Comparison of ENCODE assay signal across 8 cellular contexts in genomic region chr10:77898323-77899079, GRCh38. TPM values are rescaled to one million over a fixed set of nuclear protein-coding genes. Genes with fewer than 3 reads are reported as not detected.
DNase-seq lines count a peak whose midpoint lies in the region; ATAC-seq, FAIRE-seq and TF ChIP-seq lines count a peak whose summit lies in the region.

No MANE protein-coding gene starts in this region.

- WGBS in GM12878 (ENCODE audit: insufficient coverage, insufficient replicate concordance, low lambda C conversion rate, missing lambda C conversion rate): 54% methylated on average over 19 of the region's 19 CpGs

- H3K9me3 ChIP-seq in GM12878 (replicated peaks; ENCODE audit: control insufficient read depth, insufficient read depth, low read length) (no peaks in the 10 kb centered on the region), mucosa of descending colon (no peaks in the 10 kb centered on the region)
- no peaks in the 10 kb centered on the region for H3K9me3 ChIP-seq in CD8-positive, alpha-beta memory T cell (ENCODE audit: low read length)

- H3K27me3 ChIP-seq in GM12878 (replicated peaks in 1 of 2; ENCODE audit: control insufficient read depth in 2 of 2, insufficient read depth in 2 of 2, low read length in 1 of 2): no peaks in the 10 kb centered on the region
- H3K27me3 ChIP-seq in CD8-positive, alpha-beta memory T cell (ENCODE audit: insufficient read depth, low read length, poor library complexity, severe bottlenecking): no peaks in the 10 kb centered on the region

- RAD21 ChIA-PET in GM12878 (lab: Charles Lee; ENCODE audit: unreplicated experiment): no interaction called here

- BruUV-seq in GM12878 (replicated peaks; lab: Mats Ljungman, UMichigan): no TSS peak

- no peaks in the 10 kb centered on the region for H3K9me3 Mint-ChIP-seq in CD8-positive, alpha-beta memory T cell

- H3K4me3 ChIP-seq in GM12878: no peak overlapping the region
- no peak overlapping the region for H3K4me3 ChIP-seq in mucosa of descending colon
- H3K4me3 ChIP-seq in CD8-positive, alpha-beta memory T cell (ENCODE audit: low read length): no peak overlapping the region

- SMC1A ChIA-PET in GM12878 (lab: Charles Lee; ENCODE audit: uncharacterized antibody, unreplicated experiment): interaction anchor here (0.8 kb wide), 1 partner anchor 40 kb away, joined by 3 read pairs; no protein-coding TSS in a partner anchor

- no peak overlapping the region; the same call in 1 of the 2 replicates for H2AFZ ChIP-seq in GM12878 (ENCODE audit: control insufficient read depth, low read depth, low read length)

- H4K20me1 ChIP-seq in GM12878 (ENCODE audit: control insufficient read depth, insufficient read depth): no peaks in the 10 kb centered on the region

- no peak for TF ChIP-seq POLR2A in GM12878 (IDR thresholded peaks at IDR 0.05; ENCODE audit: low read depth, low read length)

- TF ChIP-seq CTCF in GM12878 (IDR thresholded peaks at IDR 0.05 in 2 of 3, conservative IDR thresholded peaks at IDR 0.05 in 1 of 3; ENCODE audit: control insufficient read depth in 2 of 3, extremely low read depth in 1 of 3, insufficient read depth in 1 of 3, low read depth in 3 of 3, low read length in 3 of 3) (no peak), mucosa of descending colon (IDR thresholded peaks at IDR 0.05) (no peak)

- CTCF ChIA-PET in GM12878 (lab: Yijun Ruan, JAX): no interaction called here
- CTCF ChIA-PET in CD8-positive, alpha-beta memory T cell (lab: Charles Lee): no interaction called here

- peaks cover 0 to 14% of the 10 kb centered on the region in 2 donors for H3K27me3 Mint-ChIP-seq in CD8-positive, alpha-beta memory T cell

- peak overlapping the region in 1 of 8 donors; percentile 94 for H3K27ac Mint-ChIP-seq in CD8-positive, alpha-beta memory T cell

- peaks cover 0 to 5% (median 4%) of the 10 kb centered on the region in 3 donors for H3K4me1 Mint-ChIP-seq in CD8-positive, alpha-beta memory T cell

- no peak overlapping the region for H3K27ac ChIP-seq in GM12878 (ENCODE audit: control insufficient read depth, insufficient read depth)
- H3K27ac ChIP-seq in CD8-positive, alpha-beta memory T cell (ENCODE audit: low read depth, low read length): no peak overlapping the region

- no peak overlapping the region for H3K4me3 Mint-ChIP-seq in CD8-positive, alpha-beta memory T cell

- TF ChIP-seq RAD21 in GM12878 (IDR thresholded peaks at IDR 0.05; ENCODE audit: insufficient read depth, low read depth, low read length): no peak

- intact Hi-C loops in GM12878 (cut with micrococcal nuclease; ENCODE audit: unreplicated experiment) (no loop called here), mucosa of descending colon (cut with DNase I, micrococcal nuclease) (no loop called here)

- ATAC-seq in GM12878 (peak; percentile 28; the same call in 1 of the 3 replicates), mucosa of descending colon (peak; percentile 59), GM18519 (IDR thresholded peaks at IDR 0.05; ENCODE audit: low FRiP score, unreplicated experiment) (no peak)

- POLR2A ChIA-PET in GM12878 (lab: Charles Lee): no interaction called here
- POLR2A ChIA-PET in CD8-positive, alpha-beta memory T cell (lab: Charles Lee): no interaction called here

- H3K9ac ChIP-seq in GM12878 (ENCODE audit: control insufficient read depth, insufficient read depth, low read length): no peak overlapping the region

- H3K36me3 Mint-ChIP-seq in CD8-positive, alpha-beta memory T cell: no peaks in the 10 kb centered on the region

- in situ Hi-C loops in GM12878 (cut with MboI): no loop called here

- H3K36me3 ChIP-seq in GM12878 (ENCODE audit: control insufficient read depth in 2 of 2, insufficient read depth in 2 of 2, low read length in 1 of 2) (no peaks in the 10 kb centered on the region), mucosa of descending colon (ENCODE audit: low read depth) (no peaks in the 10 kb centered on the region)
- no peaks in the 10 kb centered on the region for H3K36me3 ChIP-seq in CD8-positive, alpha-beta memory T cell (ENCODE audit: insufficient read depth, low read length)

- TF ChIP-seq EP300 in GM12878 (IDR thresholded peaks at IDR 0.05; ENCODE audit: borderline replicate concordance in 1 of 2, control insufficient read depth in 1 of 2, low read depth in 2 of 2, low read length in 2 of 2): no peak

- H3K79me2 ChIP-seq in GM12878 (ENCODE audit: control insufficient read depth, insufficient read depth, low read length): no peaks in the 10 kb centered on the region

- peak; percentile 47 for DNase-seq in D341Med (ENCODE audit: low spot score)
- DNase-seq in MV-4-11 (lab: John Stamatoyannopoulos, UW): peak; percentile 24
- no peak for DNase-seq in GM12878 (ENCODE audit: low read depth, low spot score)
- DNase-seq in mucosa of descending colon: peak in 1 of 3 donors; percentile 55
- DNase-seq in Ammon's horn (ENCODE audit: low spot score): no peak
- DNase-seq in NK-92 (lab: John Stamatoyannopoulos, UW; ENCODE audit: unreplicated experiment): no peak
- DNase-seq in CD8-positive, alpha-beta memory T cell: no peak

- FAIRE-seq in GM12878 (lab: Jason Lieb, UNC): no peak

- no peak overlapping the region for H3K4me2 ChIP-seq in GM12878 (ENCODE audit: control insufficient read depth, insufficient read depth)

- H3K4me1 ChIP-seq in GM12878 (ENCODE audit: control insufficient read depth, insufficient read depth, low read length) (peaks cover 10% of the 10 kb centered on the region), mucosa of descending colon (ENCODE audit: low read depth) (peaks cover 35% of the 10 kb centered on the region)
- no peaks in the 10 kb centered on the region for H3K4me1 ChIP-seq in CD8-positive, alpha-beta memory T cell (ENCODE audit: insufficient read depth, low read length)

TF ChIP-seq in GM12878, 131 proteins besides CTCF, POLR2A, EP300 and RAD21:
- TF ChIP-seq, protein P1, sequence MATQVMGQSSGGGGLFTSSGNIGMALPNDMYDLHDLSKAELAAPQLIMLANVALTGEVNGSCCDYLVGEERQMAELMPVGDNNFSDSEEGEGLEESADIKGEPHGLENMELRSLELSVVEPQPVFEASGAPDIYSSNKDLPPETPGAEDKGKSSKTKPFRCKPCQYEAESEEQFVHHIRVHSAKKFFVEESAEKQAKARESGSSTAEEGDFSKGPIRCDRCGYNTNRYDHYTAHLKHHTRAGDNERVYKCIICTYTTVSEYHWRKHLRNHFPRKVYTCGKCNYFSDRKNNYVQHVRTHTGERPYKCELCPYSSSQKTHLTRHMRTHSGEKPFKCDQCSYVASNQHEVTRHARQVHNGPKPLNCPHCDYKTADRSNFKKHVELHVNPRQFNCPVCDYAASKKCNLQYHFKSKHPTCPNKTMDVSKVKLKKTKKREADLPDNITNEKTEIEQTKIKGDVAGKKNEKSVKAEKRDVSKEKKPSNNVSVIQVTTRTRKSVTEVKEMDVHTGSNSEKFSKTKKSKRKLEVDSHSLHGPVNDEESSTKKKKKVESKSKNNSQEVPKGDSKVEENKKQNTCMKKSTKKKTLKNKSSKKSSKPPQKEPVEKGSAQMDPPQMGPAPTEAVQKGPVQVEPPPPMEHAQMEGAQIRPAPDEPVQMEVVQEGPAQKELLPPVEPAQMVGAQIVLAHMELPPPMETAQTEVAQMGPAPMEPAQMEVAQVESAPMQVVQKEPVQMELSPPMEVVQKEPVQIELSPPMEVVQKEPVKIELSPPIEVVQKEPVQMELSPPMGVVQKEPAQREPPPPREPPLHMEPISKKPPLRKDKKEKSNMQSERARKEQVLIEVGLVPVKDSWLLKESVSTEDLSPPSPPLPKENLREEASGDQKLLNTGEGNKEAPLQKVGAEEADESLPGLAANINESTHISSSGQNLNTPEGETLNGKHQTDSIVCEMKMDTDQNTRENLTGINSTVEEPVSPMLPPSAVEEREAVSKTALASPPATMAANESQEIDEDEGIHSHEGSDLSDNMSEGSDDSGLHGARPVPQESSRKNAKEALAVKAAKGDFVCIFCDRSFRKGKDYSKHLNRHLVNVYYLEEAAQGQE (IDR thresholded peaks at IDR 0.05; ENCODE audit: low read depth, low read length): no peak
- TF ChIP-seq RAD51 (IDR thresholded peaks at IDR 0.05) (no peak), RCOR1 (conservative IDR thresholded peaks at IDR 0.05; ENCODE audit: low read depth, low read length) (no peak)
TF ChIP-seq in GM12878: peak in this region for 0.

RNA-seq across cellular contexts. Expression of gene DLG5, which starts 28.1 kb away (rescaled TPM):
- 13.3 and 16.7 TPM in 2 replicates for total RNA-seq in GM12878 (2013; cell fraction: nucleolus; rRNA removed)
- total RNA-seq in GM12878 (2014; rRNA removed): 2.4 and 2.8 TPM in 2 replicates
- 2.3 and 2.7 TPM in 2 replicates for total RNA-seq in GM12878 (2014; rRNA removed; fragmentation: Illumina TruSeq; extraction: Trizol)
- total RNA-seq in GM12878 (2021): 5.4 and 6.6 TPM in 2 replicates
- 1.8 TPM for polyA plus RNA-seq in GM12878 (2011; ENCODE audit: low read depth)
- 4.3 and 4.4 TPM in 2 replicates for polyA plus RNA-seq in GM12878 (2011; rRNA removed)
- polyA plus RNA-seq in GM12878 (2011; cell fraction: cytosol; rRNA removed): 5.7 and 6.3 TPM in 2 replicates
- polyA plus RNA-seq in GM12878 (2011; cell fraction: nucleus; rRNA removed): 47.0 and 47.1 TPM in 2 replicates
- 2.6 and 3.8 TPM in 2 replicates for polyA plus RNA-seq in GM12878 (2012)
- polyA plus RNA-seq in GM12878 (2014; fragmentation: Illumina TruSeq; extraction: Trizol): 2.7 and 3.6 TPM in 2 replicates
- polyA plus RNA-seq in GM12878 (2014; fragmentation: Nextera tagmentation; extraction: Ambion mirVana): under 1 TPM; 0.18 to 0.22 TPM
- 3.7 and 5.3 TPM in 2 replicates for polyA plus RNA-seq in GM12878 (2014; rRNA removed)
- polyA plus RNA-seq in GM12878 (2016; fragmentation: Nextera tagmentation; extraction: Ambion mirVana): under 1 TPM; 0.55 to 0.88 TPM
- polyA minus RNA-seq in GM12878 (2011; rRNA and poly(A)+ RNA removed): 6.6 and 8.6 TPM in 2 replicates
- polyA minus RNA-seq in GM12878 (2011; cell fraction: cytosol; rRNA and poly(A)+ RNA removed): 3.2 and 3.5 TPM in 2 replicates
- 7.5 and 17.6 TPM in 2 replicates for polyA minus RNA-seq in GM12878 (2011; cell fraction: nucleus; rRNA and poly(A)+ RNA removed)
- total RNA-seq in mucosa of descending colon: 10 to 100 TPM; 28.9 to 78.3 (median 35.1) TPM
- total RNA-seq in CD8-positive, alpha-beta memory T cell: 1 to 10 TPM; 1.7 to 2.1 TPM
- polyA plus RNA-seq in CD8-positive, alpha-beta memory T cell: 1.1 TPM

Comparison
In these comparisons a context has a peak if more than half of its experiments do, and no peak if none do; other contexts are left out.
1. DNase-seq: peak in D341Med (single experiment) and MV-4-11 (single experiment); none in GM12878 (single experiment), Ammon's horn (single experiment), NK-92 (single experiment) and CD8-positive, alpha-beta memory T cell (0 of 5).